In genomic region chrX:154429708-154430107, GRCh38 we compare ENCODE assay signal across 9 cellular contexts. TPM values are rescaled to one million over a fixed set of nuclear protein-coding genes. Genes with fewer than 3 reads are reported as not detected.
DNase-seq lines count a peak whose midpoint lies in the region; ATAC-seq and TF ChIP-seq lines count a peak whose summit lies in the region.
"Had no signal": no experiment of that assay in that cellular context is flagged by ENCODE, and none has a peak within 500 bp of the region (broad histone marks: within the 10 kb centered on the region; RNA-seq: fewer than 3 reads in every experiment).

No MANE protein-coding gene starts in this region.

- no peaks in the 10 kb centered on the region for H3K27me3 ChIP-seq in kidney epithelial cell (ENCODE audit: control insufficient read depth, insufficient read depth, low read length)
- no peaks in the 10 kb centered on the region for H3K27me3 ChIP-seq in thoracic aorta (replicated peaks; ENCODE audit: insufficient read depth)
- H3K27me3 ChIP-seq: thyroid gland had no signal

- H3K4me1 Mint-ChIP-seq in activated naive CD4-positive, alpha-beta T cell treated with anti-CD3 and anti-CD28 coated beads for 36 hours (ENCODE audit: low read depth), result peaks cover 24% of the 10 kb centered on the region
- H3K4me1 Mint-ChIP-seq in activated T-helper 2 cell treated with anti-CD3 and anti-CD28 coated beads, Interferon-gamma antibody, Interleukin-2, Interleukin-4, amounts not matched to agents 10 μg/mL and 5 μg/mL and 100 μg/mL, durations not matched to agents 14 hours and 24 hours and 36 hours (ENCODE audit: low read depth), result peaks cover 19% of the 10 kb centered on the region

- intact Hi-C loops in activated naive CD4-positive, alpha-beta T cell treated with anti-CD3 and anti-CD28 coated beads for 36 hours (cut with micrococcal nuclease), result loop anchor here (2.0 kb wide), 1 partner anchor 49 kb away; the partner anchor contains the start of gene LAGE3
- intact Hi-C loops in activated T-helper 2 cell treated with anti-CD3 and anti-CD28 coated beads, Interferon-gamma antibody, Interleukin-2, Interleukin-4, amounts not matched to agents 10 μg/mL and 5 μg/mL and 100 μg/mL, durations not matched to agents 14 hours and 24 hours and 36 hours (cut with micrococcal nuclease), result no loop called here

- peaks cover 4% of the 10 kb centered on the region for H3K36me3 Mint-ChIP-seq in activated naive CD4-positive, alpha-beta T cell treated with anti-CD3 and anti-CD28 coated beads for 36 hours (ENCODE audit: low read depth)
- H3K36me3 Mint-ChIP-seq in activated T-helper 2 cell treated with anti-CD3 and anti-CD28 coated beads, Interferon-gamma antibody, Interleukin-2, Interleukin-4, amounts not matched to agents 10 μg/mL and 5 μg/mL and 100 μg/mL, durations not matched to agents 14 hours and 24 hours and 36 hours (ENCODE audit: low read depth), result peaks cover 14% of the 10 kb centered on the region

- no peaks in the 10 kb centered on the region for H3K9me3 Mint-ChIP-seq in activated naive CD4-positive, alpha-beta T cell treated with anti-CD3 and anti-CD28 coated beads for 36 hours
- no peaks in the 10 kb centered on the region for H3K9me3 Mint-ChIP-seq in activated T-helper 2 cell treated with anti-CD3 and anti-CD28 coated beads, Interferon-gamma antibody, Interleukin-2, Interleukin-4, amounts not matched to agents 10 μg/mL and 5 μg/mL and 100 μg/mL, durations not matched to agents 14 hours and 24 hours and 36 hours

- CTCF ChIA-PET in activated naive CD4-positive, alpha-beta T cell treated with anti-CD3 and anti-CD28 coated beads for 36 hours (lab: Charles Lee), result no interaction called here

- no peaks in the 10 kb centered on the region for H3K27me3 Mint-ChIP-seq in activated naive CD4-positive, alpha-beta T cell treated with anti-CD3 and anti-CD28 coated beads for 36 hours (ENCODE audit: low read depth)
- no peaks in the 10 kb centered on the region for H3K27me3 Mint-ChIP-seq in activated T-helper 2 cell treated with anti-CD3 and anti-CD28 coated beads, Interferon-gamma antibody, Interleukin-2, Interleukin-4, amounts not matched to agents 10 μg/mL and 5 μg/mL and 100 μg/mL, durations not matched to agents 14 hours and 24 hours and 36 hours (ENCODE audit: low read depth)

- H3K4me1 ChIP-seq in thoracic aorta (ENCODE audit: control insufficient read depth in 1 of 2, low read depth in 2 of 2), result peaks cover 5 to 27% of the 10 kb centered on the region in 2 donors

- DNase-seq in activated naive CD4-positive, alpha-beta T cell treated with anti-CD3 and anti-CD28 coated beads for 36 hours, result no peak
- DNase-seq in activated naive CD4-positive, alpha-beta T cell treated with anti-CD3 and anti-CD28 coated beads, Interleukin-2, amount 50 U/mL, for 16 hours, result no peak
- no peak for DNase-seq in activated T-helper 2 cell treated with anti-CD3 and anti-CD28 coated beads, Interferon-gamma antibody, Interleukin-2, Interleukin-4, amounts not matched to agents 10 μg/mL and 5 μg/mL and 100 μg/mL, durations not matched to agents 14 hours and 24 hours and 36 hours (ENCODE audit: low spot score)
- DNase-seq in kidney epithelial cell (ENCODE audit: low read depth), result no peak
- no peak for DNase-seq in thoracic aorta (ENCODE audit: low spot score)
- DNase-seq in middle frontal gyrus (ENCODE audit: extremely low spot score, low spot score), result no peak
- DNase-seq in stimulated activated CD4-positive, alpha-beta T cell treated with anti-CD3 and anti-CD28 coated beads, Interleukin-12 subunit alpha, Interleukin-12 subunit beta, amount 100 ng/mL, for 4 hours, result no peak
- DNase-seq in kidney glomerular epithelial cell (lab: John Stamatoyannopoulos, UW), result no peak

- peak overlapping the region; percentile 74 for H3K4me3 Mint-ChIP-seq in activated naive CD4-positive, alpha-beta T cell treated with anti-CD3 and anti-CD28 coated beads for 36 hours
- H3K4me3 Mint-ChIP-seq in activated T-helper 2 cell treated with anti-CD3 and anti-CD28 coated beads, Interferon-gamma antibody, Interleukin-2, Interleukin-4, amounts not matched to agents 10 μg/mL and 5 μg/mL and 100 μg/mL, durations not matched to agents 14 hours and 24 hours and 36 hours (ENCODE audit: low read depth), result peak overlapping the region; percentile 77

- TF ChIP-seq CTCF in kidney epithelial cell (IDR thresholded peaks at IDR 0.05; ENCODE audit: insufficient read depth, low read length, poor library complexity, severe bottlenecking) (no peak), thoracic aorta (IDR thresholded peaks at IDR 0.05) (no peak)

- no peaks in the 10 kb centered on the region for H3K9me3 ChIP-seq in thoracic aorta
- H3K9me3 ChIP-seq: thyroid gland had no signal

- H3K36me3 ChIP-seq in kidney epithelial cell (ENCODE audit: control insufficient read depth, insufficient read depth, low read length) (no peaks in the 10 kb centered on the region), thoracic aorta (no peaks in the 10 kb centered on the region)

- H3K4me3 ChIP-seq in kidney epithelial cell (ENCODE audit: low read depth, low read length) (peak overlapping the region; percentile 11), thoracic aorta (peak overlapping the region; percentile 85)

- no peak overlapping the region for H3K27ac ChIP-seq in thoracic aorta

- H3K27ac Mint-ChIP-seq in activated naive CD4-positive, alpha-beta T cell treated with anti-CD3 and anti-CD28 coated beads for 36 hours, result peak overlapping the region; percentile 24
- peak overlapping the region; percentile 72 for H3K27ac Mint-ChIP-seq in activated T-helper 2 cell treated with anti-CD3 and anti-CD28 coated beads, Interferon-gamma antibody, Interleukin-2, Interleukin-4, amounts not matched to agents 10 μg/mL and 5 μg/mL and 100 μg/mL, durations not matched to agents 14 hours and 24 hours and 36 hours

- no peak for ATAC-seq in thoracic aorta (ENCODE audit: insufficient number of reproducible peaks, low FRiP score, low read depth)

RNA-seq across cellular contexts. Expression of gene ATP6AP1, which starts 1.2 kb away (rescaled TPM):
- total RNA-seq in activated naive CD4-positive, alpha-beta T cell treated with anti-CD3 and anti-CD28 coated beads for 36 hours, result 10 to 100 TPM; 20.3 to 21.1 TPM
- total RNA-seq in activated T-helper 2 cell treated with anti-CD3 and anti-CD28 coated beads, Interferon-gamma antibody, Interleukin-2, Interleukin-4, amounts not matched to agents 10 μg/mL and 5 μg/mL and 100 μg/mL, durations not matched to agents 14 hours and 24 hours and 36 hours, result 47.4 and 48.9 TPM in 2 replicates
- total RNA-seq in kidney epithelial cell (70.0 and 78.3 TPM in 2 replicates), thoracic aorta (10 to 100 TPM; 40.8 to 75.7 TPM)

RNA-seq across cellular contexts. Expression of gene GDI1, which starts 7.2 kb away (rescaled TPM):
- 10 to 100 TPM; 93.6 to 96.9 TPM for total RNA-seq in activated naive CD4-positive, alpha-beta T cell treated with anti-CD3 and anti-CD28 coated beads for 36 hours
- 115 and 117 TPM in 2 replicates for total RNA-seq in activated T-helper 2 cell treated with anti-CD3 and anti-CD28 coated beads, Interferon-gamma antibody, Interleukin-2, Interleukin-4, amounts not matched to agents 10 μg/mL and 5 μg/mL and 100 μg/mL, durations not matched to agents 14 hours and 24 hours and 36 hours
- total RNA-seq in kidney epithelial cell, result 113 and 121 TPM in 2 replicates
- 100 to 1,000 TPM in 1 of 2 donors, 10 to 100 TPM in 1; 99.4 to 151 TPM for total RNA-seq in thoracic aorta

RNA-seq across cellular contexts. Expression of gene FAM50A, which starts 14.2 kb away (rescaled TPM):
- total RNA-seq in activated naive CD4-positive, alpha-beta T cell treated with anti-CD3 and anti-CD28 coated beads for 36 hours, result 10 to 100 TPM; 39.7 to 43.7 TPM
- 79.6 and 84.1 TPM in 2 replicates for total RNA-seq in activated T-helper 2 cell treated with anti-CD3 and anti-CD28 coated beads, Interferon-gamma antibody, Interleukin-2, Interleukin-4, amounts not matched to agents 10 μg/mL and 5 μg/mL and 100 μg/mL, durations not matched to agents 14 hours and 24 hours and 36 hours
- 79.1 and 80.0 TPM in 2 replicates for total RNA-seq in kidney epithelial cell
- total RNA-seq in thoracic aorta, result 10 to 100 TPM; 52.8 to 63.4 TPM

RNA-seq across cellular contexts. Expression of gene TAFAZZIN, which starts 18.4 kb away (rescaled TPM):
- 10 to 100 TPM; 63.7 to 66.5 TPM for total RNA-seq in activated naive CD4-positive, alpha-beta T cell treated with anti-CD3 and anti-CD28 coated beads for 36 hours
- total RNA-seq in activated T-helper 2 cell treated with anti-CD3 and anti-CD28 coated beads, Interferon-gamma antibody, Interleukin-2, Interleukin-4, amounts not matched to agents 10 μg/mL and 5 μg/mL and 100 μg/mL, durations not matched to agents 14 hours and 24 hours and 36 hours, result 77.3 TPM in 2 replicates
- total RNA-seq in kidney epithelial cell, result 55.2 and 62.0 TPM in 2 replicates
- total RNA-seq in thoracic aorta, result 10 to 100 TPM; 54.3 to 71.1 TPM

RNA-seq across cellular contexts. Expression of gene DNASE1L1, which starts 20.7 kb away (rescaled TPM):
- total RNA-seq in activated naive CD4-positive, alpha-beta T cell treated with anti-CD3 and anti-CD28 coated beads for 36 hours, result 1 to 10 TPM; 7.9 to 9.0 TPM
- total RNA-seq in activated T-helper 2 cell treated with anti-CD3 and anti-CD28 coated beads, Interferon-gamma antibody, Interleukin-2, Interleukin-4, amounts not matched to agents 10 μg/mL and 5 μg/mL and 100 μg/mL, durations not matched to agents 14 hours and 24 hours and 36 hours, result 18.1 TPM in 2 replicates
- total RNA-seq in kidney epithelial cell (15.5 and 16.6 TPM in 2 replicates), thoracic aorta (10 to 100 TPM; 39.9 to 41.8 TPM)
